ENCODE assay signal across 2 cellular contexts in genomic region chr9:37410354-37410861, GRCh38.
TF ChIP-seq lines count a peak whose summit lies in the region.

No MANE protein-coding gene starts in this region.

TF ChIP-seq in HepG2, 621 proteins besides CTCF, POLR2A, EP300 and RAD21:
- no peak for TF ChIP-seq SYNCRIP (IDR thresholded peaks at IDR 0.05; ENCODE audit: insufficient read depth, low read depth, low read length)
- TF ChIP-seq SCMH1 (CRISPR knock-in tag; IDR thresholded peaks at IDR 0.05; ENCODE audit: borderline replicate concordance): no peak
- TF ChIP-seq WIZ (CRISPR knock-in tag; IDR thresholded peaks at IDR 0.05): no peak
- TF ChIP-seq FOXK2 (IDR thresholded peaks at IDR 0.05): no peak
- no peak for TF ChIP-seq ZBTB44 (CRISPR knock-in tag; IDR thresholded peaks at IDR 0.05)
- no peak for TF ChIP-seq MZF1 (CRISPR knock-in tag; IDR thresholded peaks at IDR 0.05; ENCODE audit: borderline replicate concordance)
- TF ChIP-seq GATA4 (IDR thresholded peaks at IDR 0.05; ENCODE audit: borderline replicate concordance, low read depth): no peak
- TF ChIP-seq ZNF574 (CRISPR knock-in tag; IDR thresholded peaks at IDR 0.05): no peak
- TF ChIP-seq HES4 (CRISPR knock-in tag; IDR thresholded peaks at IDR 0.05; ENCODE audit: borderline replicate concordance): no peak
- no peak for TF ChIP-seq CREB1 (IDR thresholded peaks at IDR 0.05)
- no peak for TF ChIP-seq CREB1 (CRISPR knock-in tag; IDR thresholded peaks at IDR 0.05)
- TF ChIP-seq ZNF841 (CRISPR knock-in tag; IDR thresholded peaks at IDR 0.05; ENCODE audit: borderline replicate concordance): no peak
- TF ChIP-seq ZNF101 (CRISPR knock-in tag; IDR thresholded peaks at IDR 0.05; ENCODE audit: borderline replicate concordance, low read depth): no peak
- no peak for TF ChIP-seq ZBTB2 (CRISPR knock-in tag; IDR thresholded peaks at IDR 0.05; ENCODE audit: low read depth)
- no peak for TF ChIP-seq PLSCR1 (CRISPR knock-in tag; IDR thresholded peaks at IDR 0.05; ENCODE audit: borderline replicate concordance)
TF ChIP-seq in HepG2: peak in this region for 0.

TF ChIP-seq in GM12878, 131 proteins besides CTCF, POLR2A, EP300 and RAD21 (continues in another document):
- peak; percentile 78 for TF ChIP-seq POLR2AphosphoS5 (IDR thresholded peaks at IDR 0.05; ENCODE audit: low read length)
- TF ChIP-seq IRF3 (IDR thresholded peaks at IDR 0.05): no peak
- no peak for TF ChIP-seq TAF1 (IDR thresholded peaks at IDR 0.05; ENCODE audit: borderline replicate concordance, low read depth, low read length)
- no peak for TF ChIP-seq POLR2AphosphoS2 (IDR thresholded peaks at IDR 0.05; ENCODE audit: low read depth, low read length)
- TF ChIP-seq MYC (IDR thresholded peaks at IDR 0.05; ENCODE audit: insufficient read depth, insufficient read length, insufficient replicate concordance, low read length, severe bottlenecking): no peak
- TF ChIP-seq BCL11A (IDR thresholded peaks at IDR 0.05; ENCODE audit: low read depth, low read length): no peak
- TF ChIP-seq MLLT1 (IDR thresholded peaks at IDR 0.05): peak; percentile 10; the same call in 1 of the 2 replicates
- TF ChIP-seq MXI1 (IDR thresholded peaks at IDR 0.05; ENCODE audit: low read depth, low read length): no peak
- no peak for TF ChIP-seq E2F8 (IDR thresholded peaks at IDR 0.05; ENCODE audit: low read depth, partially characterized antibody)
- no peak for TF ChIP-seq ZZZ3 (IDR thresholded peaks at IDR 0.05; ENCODE audit: control insufficient read depth, insufficient read length, low read depth)
- TF ChIP-seq PKNOX1 (IDR thresholded peaks at IDR 0.05): peak; percentile 73
- no peak for TF ChIP-seq IRF5 (IDR thresholded peaks at IDR 0.05; ENCODE audit: borderline replicate concordance)
- no peak for TF ChIP-seq BCL3 (IDR thresholded peaks at IDR 0.05; ENCODE audit: borderline replicate concordance, insufficient read depth, low read depth, low read length, poor library complexity, severe bottlenecking)
- TF ChIP-seq NBN (IDR thresholded peaks at IDR 0.05): no peak
- TF ChIP-seq BRCA1 (IDR thresholded peaks at IDR 0.05; ENCODE audit: low read depth, low read length): no peak
- no peak for TF ChIP-seq BMI1 (IDR thresholded peaks at IDR 0.05; ENCODE audit: borderline replicate concordance)
- no peak for TF ChIP-seq E2F4 (IDR thresholded peaks at IDR 0.05; ENCODE audit: low read depth, low read length)
- TF ChIP-seq IKZF1 (conservative IDR thresholded peaks at IDR 0.05): peak; percentile 18; the same call in 1 of the 2 replicates
- TF ChIP-seq BCLAF1 (IDR thresholded peaks at IDR 0.05): no peak
- TF ChIP-seq BACH1 (IDR thresholded peaks at IDR 0.05; ENCODE audit: borderline replicate concordance): no peak
- TF ChIP-seq TARDBP (IDR thresholded peaks at IDR 0.05; ENCODE audit: borderline replicate concordance): 0 out of 2 replicates have a peak, but pooled peaks have one; percentile 30
- peak; percentile 50 for TF ChIP-seq TCF12 (IDR thresholded peaks at IDR 0.05; ENCODE audit: low read depth, low read length)
- no peak for TF ChIP-seq CEBPZ (IDR thresholded peaks at IDR 0.05; ENCODE audit: low read depth, low read length)
- TF ChIP-seq KDM1A (IDR thresholded peaks at IDR 0.05; ENCODE audit: borderline replicate concordance): no peak
- TF ChIP-seq MTA3 (IDR thresholded peaks at IDR 0.05; ENCODE audit: borderline replicate concordance, low read length): no peak
- no peak for TF ChIP-seq SREBF2 (IDR thresholded peaks at IDR 0.05; ENCODE audit: low read length)
- TF ChIP-seq ZSCAN29 (IDR thresholded peaks at IDR 0.05): no peak
- TF ChIP-seq ZNF274 (IDR thresholded peaks at IDR 0.05; ENCODE audit: insufficient read depth, insufficient read length): no peak
- TF ChIP-seq ZNF622 (IDR thresholded peaks at IDR 0.05): no peak
- TF ChIP-seq HDGF (IDR thresholded peaks at IDR 0.05): 0 out of 2 replicates have a peak, but pooled peaks have one; percentile 32
- TF ChIP-seq EGR1 (IDR thresholded peaks at IDR 0.05; ENCODE audit: borderline replicate concordance in 1 of 2, low read depth in 2 of 2, low read length in 2 of 2): no peak
- no peak for TF ChIP-seq CHD2 (IDR thresholded peaks at IDR 0.05; ENCODE audit: borderline replicate concordance, low read depth, low read length)
- no peak for TF ChIP-seq STAT1 (conservative IDR thresholded peaks at IDR 0.05)
- no peak for TF ChIP-seq ZNF24 (IDR thresholded peaks at IDR 0.05)
- no peak for TF ChIP-seq SREBF1 (IDR thresholded peaks at IDR 0.05; ENCODE audit: low read length)
